32 cellular contexts compared by ENCODE assay signal in genomic region chr13:112416647-112417046, GRCh38.
"Had no signal": no experiment of that assay in that cellular context is flagged by ENCODE, and none has a peak within 500 bp of the region (broad histone marks: within the 10 kb centered on the region; RNA-seq: fewer than 3 reads in every experiment).

No MANE protein-coding gene starts in this region.

- H3K36me3 ChIP-seq: adrenal gland, ascending aorta, brain microvascular endothelial cell, breast epithelium, cardiac muscle cell had no signal

- ATAC-seq: activated naive CD4-positive, alpha-beta T cell treated with anti-CD3 and anti-CD28 coated beads, Interleukin-2, amount 50 U/mL, for 72 hours; activated naive CD8-positive, alpha-beta T cell treated with anti-CD3 and anti-CD28 coated beads, Interleukin-2, amount 50 U/mL, for 24 hours; activated T-cell treated with anti-CD3 and anti-CD28 coated beads, Interleukin-2, amount 50 U/mL, for 4 hours; activated T-cell treated with anti-CD3 and anti-CD28 coated beads, Interleukin-2, amount 50 U/mL, for 72 hours; activated T-helper 17 cell treated with anti-CD3 and anti-CD28 coated beads, Interleukin-2, amount 50 U/mL, for 72 hours; body of pancreas had no signal

- H3K4me3 ChIP-seq: adrenal gland, ascending aorta, body of pancreas, breast epithelium, cardiac muscle cell had no signal

- FAIRE-seq: astrocyte, bronchial epithelial cell had no signal

- DNase-seq: activated effector memory CD4-positive, alpha-beta T cell treated with anti-CD3 and anti-CD28 coated beads, Interleukin-2, amount 50 U/mL, for 16 hours; activated effector memory CD4-positive, alpha-beta T cell treated with Interleukin-2 at 50 U/mL for 16 hours; activated gamma-delta T cell; activated gamma-delta T cell treated with Interleukin-2 at 50 U/mL for 16 hours; activated naive CD4-positive, alpha-beta T cell; activated naive CD4-positive, alpha-beta T cell treated with anti-CD3 and anti-CD28 coated beads for 36 hours; activated naive CD4-positive, alpha-beta T cell treated with anti-CD3 and anti-CD28 coated beads, Interleukin-2, amount 10 ng/mL, durations not matched to agents 7 days and 5 days; activated naive CD4-positive, alpha-beta T cell treated with anti-CD3 and anti-CD28 coated beads, Interleukin-2, amount 50 U/mL, for 16 hours; activated naive CD4-positive, alpha-beta T cell treated with Interleukin-2 at 50 U/mL for 16 hours; activated naive CD8-positive, alpha-beta T cell treated with anti-CD3 and anti-CD28 coated beads for 36 hours; activated naive CD8-positive, alpha-beta T cell treated with anti-CD3 and anti-CD28 coated beads, Interleukin-2, amount 10 ng/mL, durations not matched to agents 7 days and 5 days; activated naive CD8-positive, alpha-beta T cell treated with anti-CD3 and anti-CD28 coated beads, Interleukin-2, amount 50 U/mL, for 24 hours; activated T-cell treated with anti-CD3 and anti-CD28 coated beads, Interleukin-2, amount 50 U/mL, for 4 hours; activated T-cell treated with anti-CD3 and anti-CD28 coated beads, Interleukin-2, amount 50 U/mL, for 48 hours; activated T-cell treated with anti-CD3 and anti-CD28 coated beads, Interleukin-2, amount 50 U/mL, for 72 hours; adrenal gland; amniotic stem cell; amygdala; anterior cingulate cortex; aorta; body of pancreas; brain microvascular endothelial cell; caudate nucleus; central memory CD4-positive, alpha-beta T cell; cerebellar nuclear complex had no signal

- H3K4me1 ChIP-seq: adrenal gland, ascending aorta, body of pancreas, breast epithelium had no signal

- H3K27ac ChIP-seq: adrenal gland, ascending aorta, body of pancreas, brain microvascular endothelial cell, breast epithelium, cardiac muscle cell had no signal
